ENCODE assay signal across 26 cellular contexts in the genomic region with DNA sequence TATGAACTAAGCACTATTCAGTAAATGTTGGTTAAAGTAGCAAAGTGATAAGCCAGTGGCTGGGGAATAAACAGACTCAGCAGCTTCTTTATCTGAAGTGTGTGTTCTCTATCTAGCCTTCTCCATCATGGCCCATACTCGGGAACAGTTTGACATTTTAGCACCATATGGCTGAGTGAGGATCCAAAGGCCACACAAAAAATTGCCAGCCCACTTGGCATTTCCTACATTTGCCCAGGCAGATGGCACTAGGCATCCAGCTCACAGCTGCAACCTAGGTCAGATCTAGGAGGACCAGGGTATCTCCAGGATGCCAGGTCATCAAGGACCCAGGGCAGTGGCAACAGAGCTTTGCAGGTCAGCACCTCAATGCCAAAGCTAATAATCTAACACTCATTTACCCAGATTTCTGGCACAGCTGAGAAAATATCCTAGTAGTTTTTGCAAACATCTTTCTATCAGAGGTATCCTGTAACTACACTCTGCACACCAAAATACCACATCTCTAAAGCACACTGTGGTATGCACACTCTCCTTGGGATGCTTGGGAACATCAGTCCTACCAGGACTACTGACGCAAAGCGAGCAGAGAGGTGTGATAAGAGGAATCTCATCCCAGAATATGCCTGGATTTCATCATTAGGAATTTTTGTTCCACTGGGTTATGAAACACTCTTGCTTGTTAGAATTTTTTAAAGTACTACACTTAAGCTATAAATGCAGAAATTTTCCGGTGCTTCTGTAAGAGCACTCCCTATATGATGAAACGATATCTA.
DNase-seq lines count a peak whose midpoint lies in the region; ATAC-seq and TF ChIP-seq lines count a peak whose summit lies in the region.
"Had no signal": no experiment of that assay in that cellular context is flagged by ENCODE, and none has a peak within 500 bp of the region (broad histone marks: within the 10 kb centered on the region; RNA-seq: fewer than 3 reads in every experiment).

No MANE protein-coding gene starts in this region.

- no peak for TF ChIP-seq POLR2A in upper lobe of left lung (IDR thresholded peaks at IDR 0.05)

- no peak overlapping the region for H3K4me3 Mint-ChIP-seq in activated CD4-positive, alpha-beta T cell treated with anti-CD3 and anti-CD28 coated beads, Interleukin-2, amount 10 ng/mL, durations not matched to agents 24 days and 14 days
- H3K4me3 Mint-ChIP-seq: activated CD4-positive, alpha-beta memory T cell treated with anti-CD3 and anti-CD28 coated beads, Interleukin-2, amount 10 ng/mL, durations not matched to agents 7 days and 5 days; CD8-positive, alpha-beta memory T cell; HFFc6; natural killer cell had no signal

- peak; percentile 90 for ATAC-seq in Right ventricle myocardium inferior
- peak; percentile 62 to 72 for ATAC-seq in upper lobe of left lung (ENCODE audit: low FRiP score in 2 of 2)
- no peak for ATAC-seq in HG03159 (IDR thresholded peaks at IDR 0.05; ENCODE audit: unreplicated experiment)
- ATAC-seq: GM12878, natural killer cell, sciatic nerve had no signal

- no peak overlapping the region for H3K4me3 ChIP-seq in right atrium auricular region
- H3K4me3 ChIP-seq in left ventricle myocardium inferior, result no peak overlapping the region
- no peak overlapping the region for H3K4me3 ChIP-seq in upper lobe of left lung
- H3K4me3 ChIP-seq: GM12878, pancreas had no signal

- TF ChIP-seq EP300 in upper lobe of left lung (IDR thresholded peaks at IDR 0.05), result peak in 1 of 4 donors; percentile 13

- H3K4me1 ChIP-seq in right atrium auricular region (peaks cover 0 to 21% of the 10 kb centered on the region in 2 donors), left ventricle myocardium inferior (peaks cover 54% of the 10 kb centered on the region), upper lobe of left lung (peaks cover 13 to 31% (median 23%) of the 10 kb centered on the region in 4 donors)
- H3K4me1 ChIP-seq: pancreas had no signal

- intact Hi-C loops in Right ventricle myocardium inferior (cut with DNase I), result no loop called here
- intact Hi-C loops in left ventricle myocardium inferior (cut with micrococcal nuclease), result no loop called here
- intact Hi-C loops in activated CD4-positive, alpha-beta T cell treated with anti-CD3 and anti-CD28 coated beads, Interleukin-2, amount 10 ng/mL, durations not matched to agents 24 days and 14 days (cut with micrococcal nuclease), result no loop called here

- no peak for TF ChIP-seq CTCF in right atrium auricular region (IDR thresholded peaks at IDR 0.05)
- TF ChIP-seq CTCF in left ventricle myocardium inferior (IDR thresholded peaks at IDR 0.05; ENCODE audit: borderline replicate concordance), result no peak
- TF ChIP-seq CTCF in upper lobe of left lung (IDR thresholded peaks at IDR 0.05), result no peak

- no peak for DNase-seq in Right ventricle myocardium inferior (ENCODE audit: missing footprints)
- DNase-seq in right atrium auricular region (ENCODE audit: low spot score), result no peak
- DNase-seq in cerebellar nuclear complex (lab: John Stamatoyannopoulos, UW), result peak; percentile 51 to 63
- no peak for DNase-seq in left ventricle myocardium inferior
- no peak for DNase-seq in upper lobe of left lung
- no peak for DNase-seq in hypothalamus (lab: John Stamatoyannopoulos, UW)
- DNase-seq in activated CD4-positive, alpha-beta T cell treated with anti-CD3 and anti-CD28 coated beads, Interleukin-2, amount 10 ng/mL, durations not matched to agents 24 days and 14 days, result no peak
- DNase-seq: activated CD4-positive, alpha-beta memory T cell treated with anti-CD3 and anti-CD28 coated beads, Interleukin-2, amount 10 ng/mL, durations not matched to agents 7 days and 5 days; activated CD4-positive, CD25-positive, alpha-beta regulatory T cell; activated T-cell treated with anti-CD3 and anti-CD28 coated beads for 4 hours; AML-193; CD8-positive, alpha-beta memory T cell; DMS79 treated with DMSO at 0.1 percent for 48 hours; effector CD4-positive, alpha-beta T cell; midbrain; natural killer cell; NCI-H1105 treated with DMSO at 0.1 percent for 48 hours; NCI-H2081 treated with DMSO at 0.1 percent for 48 hours; NCI-H510A; pancreas; stimulated activated CD4-positive, alpha-beta T cell treated with anti-CD3 and anti-CD28 coated beads, Interleukin-15, amount 100 ng/mL, for 24 hours; trophoblast cell had no signal

- H3K36me3 ChIP-seq in right atrium auricular region, result no peaks in the 10 kb centered on the region
- H3K36me3 ChIP-seq in left ventricle myocardium inferior, result no peaks in the 10 kb centered on the region
- H3K36me3 ChIP-seq in upper lobe of left lung, result no peaks in the 10 kb centered on the region
- H3K36me3 ChIP-seq: pancreas had no signal

- no peaks in the 10 kb centered on the region for H3K27me3 ChIP-seq in right atrium auricular region
- no peaks in the 10 kb centered on the region for H3K27me3 ChIP-seq in left ventricle myocardium inferior (ENCODE audit: low read depth)
- H3K27me3 ChIP-seq in upper lobe of left lung, result no peaks in the 10 kb centered on the region
- H3K27me3 ChIP-seq: pancreas had no signal

- H3K27ac Mint-ChIP-seq in activated CD4-positive, alpha-beta T cell treated with anti-CD3 and anti-CD28 coated beads, Interleukin-2, amount 10 ng/mL, durations not matched to agents 24 days and 14 days, result no peak overlapping the region
- H3K27ac Mint-ChIP-seq: activated CD4-positive, alpha-beta memory T cell treated with anti-CD3 and anti-CD28 coated beads, Interleukin-2, amount 10 ng/mL, durations not matched to agents 7 days and 5 days; CD8-positive, alpha-beta memory T cell; HFFc6; natural killer cell had no signal

- H3K9me3 ChIP-seq in right atrium auricular region (no peaks in the 10 kb centered on the region), left ventricle myocardium inferior (replicated peaks) (no peaks in the 10 kb centered on the region), upper lobe of left lung (no peaks in the 10 kb centered on the region)
- H3K9me3 ChIP-seq: pancreas had no signal

- WGBS in upper lobe of left lung, 2 donors, result 61 to 75% methylated on average over 5 of the region's 5 CpGs

- H3K4me1 Mint-ChIP-seq in activated CD4-positive, alpha-beta T cell treated with anti-CD3 and anti-CD28 coated beads, Interleukin-2, amount 10 ng/mL, durations not matched to agents 24 days and 14 days, result no peaks in the 10 kb centered on the region
- H3K4me1 Mint-ChIP-seq: CD8-positive, alpha-beta memory T cell; natural killer cell had no signal

- H3K27me3 Mint-ChIP-seq in activated CD4-positive, alpha-beta T cell treated with anti-CD3 and anti-CD28 coated beads, Interleukin-2, amount 10 ng/mL, durations not matched to agents 24 days and 14 days, result peaks cover 5% of the 10 kb centered on the region

- H3K36me3 Mint-ChIP-seq in activated CD4-positive, alpha-beta T cell treated with anti-CD3 and anti-CD28 coated beads, Interleukin-2, amount 10 ng/mL, durations not matched to agents 24 days and 14 days (ENCODE audit: low read depth), result no peaks in the 10 kb centered on the region
- H3K36me3 Mint-ChIP-seq: CD8-positive, alpha-beta memory T cell; natural killer cell had no signal

- H3K27ac ChIP-seq in right atrium auricular region (no peak overlapping the region), left ventricle myocardium inferior (replicated peaks) (peak overlapping the region; percentile 40), upper lobe of left lung (peak overlapping the region in 3 of 4 donors; percentile 42 to 54 (median 44))
- H3K27ac ChIP-seq: pancreas had no signal

- no peaks in the 10 kb centered on the region for H3K9me3 Mint-ChIP-seq in activated CD4-positive, alpha-beta T cell treated with anti-CD3 and anti-CD28 coated beads, Interleukin-2, amount 10 ng/mL, durations not matched to agents 24 days and 14 days
- H3K9me3 Mint-ChIP-seq: activated CD4-positive, alpha-beta memory T cell treated with anti-CD3 and anti-CD28 coated beads, Interleukin-2, amount 10 ng/mL, durations not matched to agents 7 days and 5 days; CD8-positive, alpha-beta memory T cell; HFFc6; natural killer cell had no signal

Comparison
In these comparisons a context has a peak if more than half of its experiments do, and no peak if none do; other contexts are left out.
1. H3K27ac ChIP-seq: peak in left ventricle myocardium inferior (single experiment) and upper lobe of left lung (3 of 4); none in right atrium auricular region (0 of 2).
2. DNase-seq: peak in cerebellar nuclear complex (2 of 2); none in Right ventricle myocardium inferior (single experiment), right atrium auricular region (single experiment), left ventricle myocardium inferior (single experiment), upper lobe of left lung (0 of 2), hypothalamus (0 of 51) and activated CD4-positive, alpha-beta T cell treated with anti-CD3 and anti-CD28 coated beads, Interleukin-2, amount 10 ng/mL, durations not matched to agents 24 days and 14 days (single experiment).